ENCODE assay signal across 1 cellular context in the genomic region with DNA sequence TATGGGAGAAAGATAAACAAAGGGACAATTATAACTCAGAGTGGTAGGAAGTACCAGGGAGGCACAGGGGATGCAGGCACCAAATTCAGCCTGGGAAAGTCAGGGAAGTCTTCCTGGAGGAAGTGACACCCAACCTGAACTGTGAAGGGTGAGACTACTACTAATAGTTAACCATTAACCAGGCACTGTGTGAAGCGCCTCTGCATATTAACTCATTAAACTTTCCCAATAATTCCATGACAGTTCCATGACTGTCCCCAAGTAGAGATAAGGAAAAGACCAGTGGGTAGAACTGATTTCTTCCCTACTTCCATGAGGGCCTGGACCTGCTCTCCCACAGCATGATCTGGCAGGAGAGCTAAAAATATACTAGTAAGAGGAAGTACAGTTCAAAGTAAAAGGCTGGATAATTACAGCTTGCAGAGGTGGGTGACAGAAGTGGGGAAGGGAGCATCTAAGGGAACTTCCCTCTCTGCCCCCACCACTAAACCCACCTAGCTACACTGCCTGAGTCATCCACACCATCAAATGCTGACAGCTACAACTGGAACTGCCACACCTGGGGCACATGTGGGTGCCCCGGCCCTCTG.
TF ChIP-seq lines count a peak whose summit lies in the region.

No MANE protein-coding gene starts in this region.

TF ChIP-seq in IMR-90, 13 proteins besides CTCF, POLR2A, EP300 and RAD21 (continued from another document):
- TF ChIP-seq, protein P1, sequence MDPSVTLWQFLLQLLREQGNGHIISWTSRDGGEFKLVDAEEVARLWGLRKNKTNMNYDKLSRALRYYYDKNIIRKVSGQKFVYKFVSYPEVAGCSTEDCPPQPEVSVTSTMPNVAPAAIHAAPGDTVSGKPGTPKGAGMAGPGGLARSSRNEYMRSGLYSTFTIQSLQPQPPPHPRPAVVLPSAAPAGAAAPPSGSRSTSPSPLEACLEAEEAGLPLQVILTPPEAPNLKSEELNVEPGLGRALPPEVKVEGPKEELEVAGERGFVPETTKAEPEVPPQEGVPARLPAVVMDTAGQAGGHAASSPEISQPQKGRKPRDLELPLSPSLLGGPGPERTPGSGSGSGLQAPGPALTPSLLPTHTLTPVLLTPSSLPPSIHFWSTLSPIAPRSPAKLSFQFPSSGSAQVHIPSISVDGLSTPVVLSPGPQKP (IDR thresholded peaks at IDR 0.05; ENCODE audit: borderline replicate concordance, low read depth, low read length) = no peak
TF ChIP-seq in IMR-90: peak in this region for 0.
